In the genomic region with DNA sequence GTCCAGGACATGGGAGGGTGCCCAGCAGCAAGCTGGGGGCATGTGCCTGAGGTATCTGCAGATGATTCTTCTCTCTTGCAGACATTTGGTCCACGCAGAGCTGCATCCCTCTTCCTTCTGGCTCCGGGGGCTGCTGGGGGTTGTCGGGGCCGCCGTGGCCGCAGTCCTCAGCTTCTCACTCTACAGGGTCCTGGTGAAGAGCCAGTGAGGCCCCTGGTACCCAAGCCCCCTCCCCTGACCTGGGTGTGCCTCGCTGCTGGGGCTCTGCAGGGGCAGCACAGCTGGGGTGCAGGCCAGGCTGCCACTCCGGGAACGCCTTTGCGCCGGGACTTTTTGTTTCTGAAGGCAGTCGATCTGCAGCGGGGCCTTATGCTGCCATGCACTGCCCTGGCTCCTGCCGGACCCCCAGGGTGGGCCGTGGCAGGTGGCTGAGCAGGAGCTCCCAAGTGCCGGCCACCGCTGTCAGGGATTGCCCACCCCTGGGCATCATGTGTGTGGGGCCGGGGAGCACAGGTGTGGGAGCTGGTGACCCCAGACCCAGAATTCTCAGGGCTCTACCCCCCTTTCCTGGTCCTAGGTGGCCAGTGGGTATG, we compare ENCODE assay signal across 1 cellular context.
TF ChIP-seq lines count a peak whose summit lies in the region.

No MANE protein-coding gene starts in this region.

TF ChIP-seq in HepG2, 621 proteins besides CTCF, POLR2A, EP300 and RAD21:
- TF ChIP-seq HNRNPL (IDR thresholded peaks at IDR 0.05; ENCODE audit: low read depth, low read length): 0 out of 2 replicates have a peak, but pooled peaks have one; percentile 33
- TF ChIP-seq RBFOX2 (IDR thresholded peaks at IDR 0.05; ENCODE audit: low read depth, low read length): peak; percentile 57; the same call in 1 of the 2 replicates
- TF ChIP-seq AGO2 (optimal IDR thresholded peaks at IDR 0.05; ENCODE audit: low read depth, low read length): peak; percentile 52
- TF ChIP-seq REST (IDR thresholded peaks at IDR 0.05; ENCODE audit: borderline replicate concordance in 1 of 2, low read depth in 1 of 2, low read length in 2 of 2): no peak
- peak; percentile 67 for TF ChIP-seq AGO1 (IDR thresholded peaks at IDR 0.05; ENCODE audit: low read depth, low read length, poor library complexity, severe bottlenecking)
